Comparison of ENCODE assay signal across 1 cellular context in the genomic region with DNA sequence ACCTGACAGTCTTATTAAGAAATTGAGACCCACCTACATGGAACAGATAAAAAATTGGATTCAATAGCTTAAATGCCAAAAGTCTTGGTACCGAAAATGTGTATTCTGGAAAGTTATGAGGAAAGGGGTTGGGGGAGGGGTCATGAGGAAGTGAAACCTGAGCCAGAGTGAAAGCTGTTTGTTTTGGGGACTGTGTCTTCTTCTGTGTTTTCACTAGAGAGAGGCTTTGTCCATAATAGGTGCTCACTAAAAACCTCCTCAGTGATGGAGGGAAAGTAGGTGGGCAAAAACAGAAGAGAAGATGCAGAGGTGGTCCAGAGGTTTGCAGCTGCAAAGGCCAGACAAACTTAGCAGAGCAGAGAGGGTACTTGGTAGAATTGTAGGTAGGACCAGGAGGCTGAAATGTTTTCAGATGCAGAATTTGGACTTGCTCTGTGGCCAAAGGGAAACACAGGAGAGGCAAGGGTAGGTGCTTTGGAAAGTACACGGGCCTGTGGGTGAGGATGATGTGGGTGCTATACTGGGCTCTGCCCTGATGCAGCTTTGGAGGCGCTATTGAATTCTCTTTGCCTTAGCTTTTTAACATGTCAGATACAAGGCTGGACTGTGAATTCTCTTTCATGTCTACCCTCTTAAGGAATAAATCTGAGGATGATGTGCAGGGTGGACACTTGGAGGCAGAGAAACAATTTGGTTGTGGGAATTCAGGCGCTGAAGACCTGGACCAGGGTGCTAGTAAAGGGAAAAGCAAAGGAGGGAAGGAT.
TF ChIP-seq lines count a peak whose summit lies in the region.

No MANE protein-coding gene starts in this region.

TF ChIP-seq in IMR-90, 13 proteins besides CTCF, POLR2A, EP300 and RAD21 (continued from another document):
- TF ChIP-seq, protein P1, sequence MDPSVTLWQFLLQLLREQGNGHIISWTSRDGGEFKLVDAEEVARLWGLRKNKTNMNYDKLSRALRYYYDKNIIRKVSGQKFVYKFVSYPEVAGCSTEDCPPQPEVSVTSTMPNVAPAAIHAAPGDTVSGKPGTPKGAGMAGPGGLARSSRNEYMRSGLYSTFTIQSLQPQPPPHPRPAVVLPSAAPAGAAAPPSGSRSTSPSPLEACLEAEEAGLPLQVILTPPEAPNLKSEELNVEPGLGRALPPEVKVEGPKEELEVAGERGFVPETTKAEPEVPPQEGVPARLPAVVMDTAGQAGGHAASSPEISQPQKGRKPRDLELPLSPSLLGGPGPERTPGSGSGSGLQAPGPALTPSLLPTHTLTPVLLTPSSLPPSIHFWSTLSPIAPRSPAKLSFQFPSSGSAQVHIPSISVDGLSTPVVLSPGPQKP (IDR thresholded peaks at IDR 0.05; ENCODE audit: borderline replicate concordance, low read depth, low read length) = no peak
- TF ChIP-seq FOS (IDR thresholded peaks at IDR 0.05; ENCODE audit: low read depth, low read length) = no peak
